ENCODE assay signal across 1 cellular context in genomic region chr1:211537253-211537652, GRCh38.
TF ChIP-seq lines count a peak whose summit lies in the region.

No MANE protein-coding gene starts in this region.

TF ChIP-seq in K562, 482 proteins besides CTCF, POLR2A, EP300 and RAD21 (continued from another document and continues in another):
- TF ChIP-seq ZNF518B (CRISPR knock-in tag; IDR thresholded peaks at IDR 0.05) (no peak), BHLHE40 (IDR thresholded peaks at IDR 0.05; ENCODE audit: low read length) (peak; percentile 65), ZNF174 (CRISPR knock-in tag; IDR thresholded peaks at IDR 0.05) (no peak), SMARCE1 (IDR thresholded peaks at IDR 0.05) (peak; percentile 89), GTF2F1 (IDR thresholded peaks at IDR 0.05; ENCODE audit: low read depth, low read length) (no peak), THRB (CRISPR knock-in tag; conservative IDR thresholded peaks at IDR 0.05) (peak; percentile 80), ARID1B (IDR thresholded peaks at IDR 0.05) (peak; percentile 86), ZBED1 (IDR thresholded peaks at IDR 0.05) (no peak), HMG20A (CRISPR knock-in tag; conservative IDR thresholded peaks at IDR 0.05) (no peak), ZNF511 (CRISPR knock-in tag; IDR thresholded peaks at IDR 0.05) (no peak), ZNF3 (CRISPR knock-in tag; IDR thresholded peaks at IDR 0.05) (no peak), CTBP1 (IDR thresholded peaks at IDR 0.05; ENCODE audit: borderline replicate concordance) (peak; percentile 11; the same call in 1 of the 2 replicates), GATA2 (CRISPR knock-in tag; IDR thresholded peaks at IDR 0.05) (0 out of 2 replicates have a peak, but pooled peaks have one; percentile 35), ZBTB8A (IDR thresholded peaks at IDR 0.05; ENCODE audit: partially characterized antibody) (no peak), RAD51 (IDR thresholded peaks at IDR 0.05; ENCODE audit: borderline replicate concordance, low read depth) (no peak), GATAD2A (IDR thresholded peaks at IDR 0.05) (peak; percentile 63; the same call in 1 of the 2 replicates), U2AF2 (optimal IDR thresholded peaks at IDR 0.05; ENCODE audit: low read depth, low read length) (no peak), ZNF354B (CRISPR knock-in tag; IDR thresholded peaks at IDR 0.05) (no peak), ZNF551 (CRISPR knock-in tag; IDR thresholded peaks at IDR 0.05) (no peak), POLR2G (IDR thresholded peaks at IDR 0.05; ENCODE audit: low read depth, low read length) (no peak), RBM22 (IDR thresholded peaks at IDR 0.05; ENCODE audit: low read depth, low read length, poor library complexity, severe bottlenecking) (no peak), MLLT1 (IDR thresholded peaks at IDR 0.05) (0 out of 4 replicates have a peak, but pooled peaks of 1 of the 2 experiments have one; percentile 33), ZBTB17 (CRISPR knock-in tag; IDR thresholded peaks at IDR 0.05) (no peak), ZBTB26 (CRISPR knock-in tag; IDR thresholded peaks at IDR 0.05) (peak; percentile 76; the same call in 1 of the 2 replicates), BCLAF1 (IDR thresholded peaks at IDR 0.05; ENCODE audit: borderline replicate concordance in 1 of 2, control insufficient read depth in 1 of 2, low read depth in 2 of 2, low read length in 1 of 2) (no peak), RB1 (IDR thresholded peaks at IDR 0.05; ENCODE audit: low read depth) (no peak), ZNF324 (CRISPR knock-in tag; IDR thresholded peaks at IDR 0.05) (no peak), TAL1 (IDR thresholded peaks at IDR 0.05) (peak; percentile 33; the same call in 1 of the 2 replicates), ZNF318 (IDR thresholded peaks at IDR 0.05; ENCODE audit: borderline replicate concordance in 1 of 2, low read depth in 1 of 2) (no peak), ZNF77 (CRISPR knock-in tag; IDR thresholded peaks at IDR 0.05) (no peak), ZNF24 (IDR thresholded peaks at IDR 0.05) (no peak), CHD4 (IDR thresholded peaks at IDR 0.05; ENCODE audit: insufficient read depth, insufficient replicate concordance, low read depth, low read length, poor library complexity, severe bottlenecking) (no peak), ZFP36 (IDR thresholded peaks at IDR 0.05; ENCODE audit: low read depth, low read length, partially characterized antibody) (peak; percentile 24), SNAPC5 (CRISPR knock-in tag; IDR thresholded peaks at IDR 0.05) (no peak), CEBPG (CRISPR knock-in tag; IDR thresholded peaks at IDR 0.05) (no peak), CEBPG (tag; conservative IDR thresholded peaks at IDR 0.05 in 1 of 2, IDR thresholded peaks at IDR 0.05 in 1 of 2) (no peak), PKNOX1 (IDR thresholded peaks at IDR 0.05) (peak; percentile 86), TEAD4 (IDR thresholded peaks at IDR 0.05; ENCODE audit: low read length) (peak; percentile 78), TEAD4 (CRISPR knock-in tag; IDR thresholded peaks at IDR 0.05; ENCODE audit: borderline replicate concordance) (no peak), FOXJ3 (CRISPR knock-in tag; IDR thresholded peaks at IDR 0.05) (no peak)
